6 cellular contexts compared by ENCODE assay signal in the genomic region with DNA sequence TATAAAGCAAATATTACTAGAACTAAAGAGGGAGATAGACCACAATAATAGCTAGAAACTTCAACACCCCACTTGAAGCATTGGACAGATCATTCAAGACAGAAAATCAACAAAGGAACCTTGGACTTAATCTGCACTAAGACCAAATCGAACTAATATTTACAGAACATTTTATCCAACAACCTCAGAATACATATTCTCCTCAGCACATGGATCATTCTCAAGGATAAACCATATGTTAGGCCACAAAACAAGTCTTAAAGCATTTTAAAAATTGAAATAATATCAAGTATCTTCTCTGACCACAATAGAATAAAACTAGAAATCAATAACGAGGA.
"Had no signal": no experiment of that assay in that cellular context is flagged by ENCODE, and none has a peak within 500 bp of the region (broad histone marks: within the 10 kb centered on the region; RNA-seq: fewer than 3 reads in every experiment).

No MANE protein-coding gene starts in this region.

- ATAC-seq: HepG2, K562 had no signal

- H3K27ac ChIP-seq: HL-60 had no signal

- DNase-seq: IMR-90 had no signal

- FAIRE-seq: HepG2, HTR-8/SVneo, K562 had no signal

- H3K27ac Mint-ChIP-seq: IgD-negative memory B cell had no signal

- H3K4me3 ChIP-seq: K562 had no signal

- H3K4me1 Mint-ChIP-seq: IgD-negative memory B cell had no signal

- H3K9me3 Mint-ChIP-seq: IgD-negative memory B cell had no signal

- H3K4me3 Mint-ChIP-seq: IgD-negative memory B cell had no signal
